ENCODE assay signal across 12 cellular contexts in the genomic region with DNA sequence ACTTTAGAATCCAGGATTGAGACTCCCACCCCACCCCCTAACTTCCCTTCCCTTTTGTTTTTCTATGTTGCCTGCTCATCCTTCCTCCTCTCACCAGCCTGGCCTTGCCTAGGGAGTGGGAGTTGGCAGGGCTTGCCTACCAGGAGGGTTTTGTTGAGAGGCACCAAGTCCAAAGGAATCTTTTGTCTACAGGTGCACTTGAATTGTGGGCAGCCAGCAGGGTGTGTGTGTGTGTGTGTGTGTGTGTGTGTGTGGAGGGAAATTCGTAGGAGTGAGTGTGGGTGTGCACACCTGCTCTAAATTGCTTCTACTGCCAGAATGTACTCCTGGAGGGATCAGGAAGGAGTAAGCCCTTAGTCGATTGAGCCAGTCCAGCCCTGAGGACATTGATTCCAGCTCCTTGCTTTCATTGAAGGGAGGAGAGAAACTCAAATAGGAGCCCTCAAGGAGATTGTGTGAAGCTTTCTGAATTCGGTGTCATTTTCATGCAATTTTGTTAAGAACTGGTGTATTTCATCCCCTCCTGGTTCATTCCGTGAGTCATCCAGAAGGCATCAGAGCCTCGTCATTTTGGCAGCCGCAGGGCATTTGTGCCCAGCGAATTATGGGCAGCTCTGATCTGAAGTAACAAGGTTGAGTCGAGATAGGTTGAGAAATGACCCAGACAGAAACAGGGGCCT.
DNase-seq lines count a peak whose midpoint lies in the region; ATAC-seq and TF ChIP-seq lines count a peak whose summit lies in the region.
"Had no signal": no experiment of that assay in that cellular context is flagged by ENCODE, and none has a peak within 500 bp of the region (broad histone marks: within the 10 kb centered on the region; RNA-seq: fewer than 3 reads in every experiment).

No MANE protein-coding gene starts in this region.

- ATAC-seq in heart left ventricle (peak in 3 of 4 donors; percentile 16 to 46 (median 42)), Right ventricle myocardium superior (ENCODE audit: poor library complexity) (no peak), left ventricle myocardium superior (peak; percentile 29), HG03196 (IDR thresholded peaks at IDR 0.05; ENCODE audit: unreplicated experiment) (no peak)
- no peak for ATAC-seq in activated T-helper 17 cell treated with anti-CD3 and anti-CD28 coated beads, Interleukin-2, amount 50 U/mL, for 72 hours (replicated peaks)

- H3K9me3 Mint-ChIP-seq in activated T-helper 17 cell treated with anti-CD3 and anti-CD28 coated beads, Interleukin-2, amount 50 U/mL, for 72 hours: peaks cover 4% of the 10 kb centered on the region
- H3K9me3 Mint-ChIP-seq: nephron progenitor cell had no signal

- peaks cover 0 to 88% (median 74%) of the 10 kb centered on the region in 12 donors for H3K4me1 ChIP-seq in heart left ventricle
- H3K4me1 ChIP-seq in vagina: peaks cover 53% of the 10 kb centered on the region

- TF ChIP-seq POLR2A in heart left ventricle (IDR thresholded peaks at IDR 0.05): no peak
- TF ChIP-seq POLR2A in vagina (IDR thresholded peaks at IDR 0.05): no peak

- H3K27me3 ChIP-seq in heart left ventricle: no peaks in the 10 kb centered on the region
- no peaks in the 10 kb centered on the region for H3K27me3 ChIP-seq in vagina
- H3K27me3 ChIP-seq in brain microvascular endothelial cell (replicated peaks): no peaks in the 10 kb centered on the region
- H3K27me3 ChIP-seq: BLaER1 treated with 17β-estradiol and CSF1 and Interleukin-3, amounts not matched to agents 10 nM and 100 nM had no signal

- in situ Hi-C loops in brain microvascular endothelial cell (cut with HindIII; ENCODE audit: low pct_ligation_motif_present, low sequenced_read_pairs): no loop called here

- H3K4me3 ChIP-seq in heart left ventricle (no peak overlapping the region), vagina (no peak overlapping the region), brain microvascular endothelial cell (ENCODE audit: low read depth, low read length) (no peak overlapping the region)
- H3K4me3 ChIP-seq: BLaER1 treated with 17β-estradiol and CSF1 and Interleukin-3, amounts not matched to agents 10 nM and 100 nM had no signal

- TF ChIP-seq CTCF in heart left ventricle (IDR thresholded peaks at IDR 0.05) (no peak), vagina (IDR thresholded peaks at IDR 0.05) (no peak), brain microvascular endothelial cell (IDR thresholded peaks at IDR 0.05; ENCODE audit: low read depth, low read length, missing control alignments) (no peak)

- H3K27ac ChIP-seq in heart left ventricle (peak overlapping the region in 10 of 12 donors; percentile 29 to 70 (median 49)), vagina (peak overlapping the region; percentile 54), brain microvascular endothelial cell (no peak overlapping the region)
- H3K27ac ChIP-seq: BLaER1 treated with 17β-estradiol and CSF1 and Interleukin-3, amounts not matched to agents 10 nM and 100 nM had no signal

- DNase-seq in heart left ventricle (no peak), Right ventricle myocardium superior (no peak), left ventricle myocardium superior (no peak), vagina (ENCODE audit: extremely low spot score in 2 of 2) (no peak), NCI-H510A treated with DMSO at 0.1 percent for 48 hours (lab: John Stamatoyannopoulos, UW) (no peak), brain microvascular endothelial cell (no peak)
- DNase-seq: foreskin melanocyte, MM.1S, nephron progenitor cell had no signal

- 53 to 73% (median 59%) methylated on average over 8 of the region's 8 CpGs for WGBS in heart left ventricle, 4 donors

- H3K27ac Mint-ChIP-seq in activated T-helper 17 cell treated with anti-CD3 and anti-CD28 coated beads, Interleukin-2, amount 50 U/mL, for 72 hours: peak overlapping the region; percentile 74
- H3K27ac Mint-ChIP-seq: nephron progenitor cell had no signal

- intact Hi-C loops in heart left ventricle (cut with DNase I): no loop called here
- intact Hi-C loops in Right ventricle myocardium superior (cut with DNase I): no loop called here
- intact Hi-C loops in left ventricle myocardium superior (cut with micrococcal nuclease): no loop called here
- intact Hi-C loops in vagina (cut with DNase I): no loop called here

- no peak overlapping the region for H3K4me3 Mint-ChIP-seq in activated T-helper 17 cell treated with anti-CD3 and anti-CD28 coated beads, Interleukin-2, amount 50 U/mL, for 72 hours
- H3K4me3 Mint-ChIP-seq: nephron progenitor cell had no signal

- no peaks in the 10 kb centered on the region for H3K27me3 Mint-ChIP-seq in activated T-helper 17 cell treated with anti-CD3 and anti-CD28 coated beads, Interleukin-2, amount 50 U/mL, for 72 hours

- H3K9me3 ChIP-seq in heart left ventricle (no peaks in the 10 kb centered on the region), vagina (no peaks in the 10 kb centered on the region)

- H3K4me1 Mint-ChIP-seq in activated T-helper 17 cell treated with anti-CD3 and anti-CD28 coated beads, Interleukin-2, amount 50 U/mL, for 72 hours: peaks cover 25% of the 10 kb centered on the region

- H3K36me3 ChIP-seq in heart left ventricle: no peaks in the 10 kb centered on the region
- no peaks in the 10 kb centered on the region for H3K36me3 ChIP-seq in vagina
- H3K36me3 ChIP-seq in brain microvascular endothelial cell (replicated peaks): no peaks in the 10 kb centered on the region
- H3K36me3 ChIP-seq: BLaER1 treated with 17β-estradiol and CSF1 and Interleukin-3, amounts not matched to agents 10 nM and 100 nM had no signal

- H3K36me3 Mint-ChIP-seq in activated T-helper 17 cell treated with anti-CD3 and anti-CD28 coated beads, Interleukin-2, amount 50 U/mL, for 72 hours (ENCODE audit: low read depth): no peaks in the 10 kb centered on the region

Comparison
In these comparisons a context has a peak if more than half of its experiments do, and no peak if none do; other contexts are left out.
1. ATAC-seq: peak in heart left ventricle (3 of 4) and left ventricle myocardium superior (single experiment); none in Right ventricle myocardium superior (single experiment), activated T-helper 17 cell treated with anti-CD3 and anti-CD28 coated beads, Interleukin-2, amount 50 U/mL, for 72 hours (single experiment) and HG03196 (single experiment).